ENCODE assay signal across 28 cellular contexts in genomic region chr20:13588049-13588448, GRCh38.
"Had no signal": no experiment of that assay in that cellular context is flagged by ENCODE, and none has a peak within 500 bp of the region (broad histone marks: within the 10 kb centered on the region; RNA-seq: fewer than 3 reads in every experiment).

No MANE protein-coding gene starts in this region.

- H3K4me2 ChIP-seq: neural progenitor cell, smooth muscle cell had no signal

- H3K4me1 Mint-ChIP-seq: nephron; neural progenitor cell; stimulated activated naive CD8-positive, alpha-beta T cell treated with anti-CD3 and anti-CD28 coated beads, Interleukin-15, amount 100 ng/mL, for 72 hours had no signal

- H3K27me3 ChIP-seq: neural progenitor cell, pancreas, spleen, suprapubic skin, testis, tibial artery, transverse colon, upper lobe of right lung, uterus had no signal

- FAIRE-seq: pancreas had no signal

- H3K9me3 ChIP-seq: testis, tibial artery, upper lobe of right lung, uterus had no signal

- H3K27ac Mint-ChIP-seq: natural killer cell; nephron; neural progenitor cell; stimulated activated memory B cell treated with anti-CD40 and anti-IgM and Interleukin-4, amounts not matched to agents 10 μg/mL and 1 μg/mL and 100 μg/mL, for 72 hours; stimulated activated naive CD8-positive, alpha-beta T cell treated with anti-CD3 and anti-CD28 coated beads, Interleukin-15, amount 100 ng/mL, for 72 hours; type B pancreatic cell had no signal

- H3K36me3 ChIP-seq: pancreas, upper lobe of right lung, uterus had no signal

- H3K27ac ChIP-seq: neural progenitor cell, pancreas, psoas muscle, skin epidermis, spleen, suprapubic skin, testis, tibial artery, transverse colon, upper lobe of right lung, uterus had no signal

- ATAC-seq: naive thymus-derived CD4-positive, alpha-beta T cell; natural killer cell; pancreas; psoas muscle; right cardiac atrium; sciatic nerve; stimulated activated memory B cell treated with anti-CD40 and anti-IgM and Interleukin-4, amounts not matched to agents 10 μg/mL and 1 μg/mL and 100 μg/mL, for 72 hours; stimulated activated naive CD8-positive, alpha-beta T cell treated with anti-CD3 and anti-CD28 coated beads, Interleukin-15, amount 100 ng/mL, for 72 hours; stimulated activated naive CD8-positive, alpha-beta T cell treated with anti-CD3 and anti-CD28 coated beads, Interleukin-15, Interleukin-2, amounts not matched to agents 100 U/mL and 50 U/mL, for 24 hours; upper lobe of right lung had no signal

- H3K27me3 Mint-ChIP-seq: naive thymus-derived CD4-positive, alpha-beta T cell; stimulated activated memory B cell treated with anti-CD40 and anti-IgM and Interleukin-4, amounts not matched to agents 10 μg/mL and 1 μg/mL and 100 μg/mL, for 72 hours; stimulated activated naive CD8-positive, alpha-beta T cell treated with anti-CD3 and anti-CD28 coated beads, Interleukin-15, amount 100 ng/mL, for 72 hours; type B pancreatic cell had no signal

- H3K4me3 Mint-ChIP-seq: naive thymus-derived CD4-positive, alpha-beta T cell; natural killer cell; nephron; neural progenitor cell; stimulated activated memory B cell treated with anti-CD40 and anti-IgM and Interleukin-4, amounts not matched to agents 10 μg/mL and 1 μg/mL and 100 μg/mL, for 72 hours; stimulated activated naive CD8-positive, alpha-beta T cell treated with anti-CD3 and anti-CD28 coated beads, Interleukin-15, amount 100 ng/mL, for 72 hours; type B pancreatic cell had no signal

- H3K4me1 ChIP-seq: neural progenitor cell, psoas muscle, spleen, suprapubic skin, testis, tibial artery, transverse colon, upper lobe of right lung, uterus had no signal

- H3K4me3 ChIP-seq: neural progenitor cell, pancreas, psoas muscle, skin epidermis, smooth muscle cell, spleen, suprapubic skin, testis, tibial artery, transverse colon, upper lobe of right lung, uterus had no signal

- DNase-seq: naive thymus-derived CD4-positive, alpha-beta T cell; natural killer cell; pancreas; psoas muscle; right cardiac atrium; spleen; stimulated activated CD4-positive, alpha-beta T cell treated with anti-CD3 and anti-CD28 coated beads, Interleukin-12 subunit alpha, Interleukin-12 subunit beta, amount 100 ng/mL, for 4 hours; stimulated activated CD4-positive, alpha-beta T cell treated with anti-CD3 and anti-CD28 coated beads, Interleukin-1b, Interleukin-23, amount 100 ng/mL, for 48 hours; stimulated activated CD4-positive, alpha-beta T cell treated with anti-CD3 and anti-CD28 coated beads, Interleukin-4, amount 100 ng/mL, for 1 hour; stimulated activated CD4-positive, alpha-beta T cell treated with anti-CD3 and anti-CD28 coated beads, Interleukin-4, amount 100 ng/mL, for 4 hours; stimulated activated CD8-positive, alpha-beta memory T cell treated with anti-CD3 and anti-CD28 coated beads, Interleukin-4, amount 100 ng/mL, for 48 hours; stimulated activated naive CD4-positive, alpha-beta T cell; stimulated activated naive CD8-positive, alpha-beta T cell treated with anti-CD3 and anti-CD28 coated beads, Interleukin-15, amount 100 ng/mL, for 72 hours; stimulated activated naive CD8-positive, alpha-beta T cell treated with anti-CD3 and anti-CD28 coated beads, Interleukin-15, Interleukin-2, amounts not matched to agents 100 U/mL and 50 U/mL, for 24 hours; substantia nigra; testis; tibial artery; transverse colon; upper lobe of right lung; uterus had no signal
